ENCODE assay signal across 24 cellular contexts in the genomic region with DNA sequence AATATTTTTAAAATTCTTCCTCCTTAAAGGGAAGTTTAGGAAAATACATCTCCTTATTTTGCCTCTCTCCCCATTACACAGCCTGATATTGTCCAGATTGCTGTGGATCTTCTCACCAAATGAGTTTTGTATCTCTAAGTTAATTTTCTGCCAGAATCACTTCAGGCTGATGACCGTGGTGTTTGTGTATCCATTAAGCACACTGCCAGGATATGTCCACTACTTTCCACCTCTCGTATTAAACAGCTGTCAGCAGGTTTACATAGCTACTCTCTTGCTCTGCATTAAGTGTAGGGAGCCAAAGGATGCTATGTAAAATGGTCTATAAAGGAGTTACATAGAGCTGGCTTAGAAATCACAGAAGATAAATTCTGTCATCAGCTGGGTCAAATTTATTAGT.
DNase-seq lines count a peak whose midpoint lies in the region; FAIRE-seq and TF ChIP-seq lines count a peak whose summit lies in the region.
"Had no signal": no experiment of that assay in that cellular context is flagged by ENCODE, and none has a peak within 500 bp of the region (broad histone marks: within the 10 kb centered on the region; RNA-seq: fewer than 3 reads in every experiment).

No MANE protein-coding gene starts in this region.

- H3K27me3 ChIP-seq in brain microvascular endothelial cell (replicated peaks): no peaks in the 10 kb centered on the region
- H3K27me3 ChIP-seq: spleen had no signal

- H3K4me3 ChIP-seq in HEK293 (ENCODE audit: low read depth, low read length) (no peak overlapping the region), brain microvascular endothelial cell (ENCODE audit: low read depth, low read length) (no peak overlapping the region)
- H3K4me3 ChIP-seq: GM23248, lung, spleen had no signal

- peaks cover 19% of the 10 kb centered on the region for H3K4me1 ChIP-seq in HEK293 (ENCODE audit: control insufficient read depth, insufficient read depth, low read length)

- in situ Hi-C loops in brain microvascular endothelial cell (cut with HindIII; ENCODE audit: low pct_ligation_motif_present, low sequenced_read_pairs): no loop called here

- intact Hi-C loops in activated CD4-positive, alpha-beta memory T cell treated with anti-CD3 and anti-CD28 coated beads for 36 hours (cut with micrococcal nuclease): loop anchor here (2.0 to 10.0 kb wide), 2 partner anchors 230 to 474 kb away; no protein-coding TSS in a partner anchor

- CTCF ChIA-PET in HEK293 (lab: Yijun Ruan, JAX): interaction anchor here (0.5 to 2.1 kb wide), 4 partner anchors 13 to 556 kb away, joined by 3 to 9 read pairs (median 4); no protein-coding TSS in a partner anchor
- CTCF ChIA-PET in activated CD4-positive, alpha-beta memory T cell treated with anti-CD3 and anti-CD28 coated beads for 36 hours (lab: Charles Lee): no interaction called here

- no peak overlapping the region for H3K27ac ChIP-seq in HEK293 (ENCODE audit: extremely low read depth, low read depth, low read length)
- H3K27ac ChIP-seq in brain microvascular endothelial cell: no peak overlapping the region
- H3K27ac ChIP-seq: GM23248, spleen had no signal

- TF ChIP-seq CTCF in HEK293 (tag by site-specific recombination; IDR thresholded peaks at IDR 0.05) (no peak), brain microvascular endothelial cell (IDR thresholded peaks at IDR 0.05; ENCODE audit: low read depth, low read length, missing control alignments) (no peak), HFFc6 (IDR thresholded peaks at IDR 0.05) (no peak)

- peaks cover 14% of the 10 kb centered on the region for H3K9me3 Mint-ChIP-seq in activated CD4-positive, alpha-beta memory T cell treated with anti-CD3 and anti-CD28 coated beads for 36 hours
- H3K9me3 Mint-ChIP-seq in HFFc6: peaks cover 4% of the 10 kb centered on the region; the same call in 1 of the 2 replicates

- no peaks in the 10 kb centered on the region for H3K27me3 Mint-ChIP-seq in activated CD4-positive, alpha-beta memory T cell treated with anti-CD3 and anti-CD28 coated beads for 36 hours
- peaks cover 5% of the 10 kb centered on the region; the same call in 1 of the 2 replicates for H3K27me3 Mint-ChIP-seq in HFFc6 (ENCODE audit: insufficient read depth)
- H3K27me3 Mint-ChIP-seq: activated naive CD4-positive, alpha-beta T cell treated with anti-CD3 and anti-CD28 coated beads, Interleukin-2, amount 10 ng/mL, durations not matched to agents 7 days and 5 days; activated T-cell treated with anti-CD3 and anti-CD28 coated beads, Interleukin-2, amount 50 U/mL, for 24 hours; stimulated activated naive CD8-positive, alpha-beta T cell treated with anti-CD3 and anti-CD28 coated beads, Interleukin-15, amount 100 ng/mL, for 72 hours had no signal

- peaks cover 6% of the 10 kb centered on the region for H3K4me1 Mint-ChIP-seq in activated CD4-positive, alpha-beta memory T cell treated with anti-CD3 and anti-CD28 coated beads for 36 hours (ENCODE audit: low read depth)
- H3K4me1 Mint-ChIP-seq in HFFc6 (ENCODE audit: low read depth): peaks cover 28% of the 10 kb centered on the region
- H3K4me1 Mint-ChIP-seq: activated naive CD4-positive, alpha-beta T cell treated with anti-CD3 and anti-CD28 coated beads, Interleukin-2, amount 10 ng/mL, durations not matched to agents 7 days and 5 days; stimulated activated naive CD8-positive, alpha-beta T cell treated with anti-CD3 and anti-CD28 coated beads, Interleukin-15, amount 100 ng/mL, for 72 hours had no signal

- H3K36me3 Mint-ChIP-seq in activated CD4-positive, alpha-beta memory T cell treated with anti-CD3 and anti-CD28 coated beads for 36 hours: peaks cover 3% of the 10 kb centered on the region
- no peaks in the 10 kb centered on the region for H3K36me3 Mint-ChIP-seq in HFFc6 (ENCODE audit: low read depth)

- no peak overlapping the region for H3K27ac Mint-ChIP-seq in activated CD4-positive, alpha-beta memory T cell treated with anti-CD3 and anti-CD28 coated beads for 36 hours
- H3K27ac Mint-ChIP-seq in HFFc6: no peak overlapping the region
- H3K27ac Mint-ChIP-seq: activated CD8-positive, alpha-beta T cell treated with anti-CD3 and anti-CD28 coated beads, Interleukin-2, amount 10 ng/mL, durations not matched to agents 7 days and 5 days; activated naive CD4-positive, alpha-beta T cell treated with anti-CD3 and anti-CD28 coated beads, Interleukin-2, amount 10 ng/mL, durations not matched to agents 7 days and 5 days; activated T-cell treated with anti-CD3 and anti-CD28 coated beads, Interleukin-2, amount 50 U/mL, for 24 hours; stimulated activated naive CD8-positive, alpha-beta T cell treated with anti-CD3 and anti-CD28 coated beads, Interleukin-15, amount 100 ng/mL, for 72 hours had no signal

- no peaks in the 10 kb centered on the region; the same call in 1 of the 2 replicates for H3K9me3 ChIP-seq in HEK293 (ENCODE audit: control insufficient read depth, insufficient read depth, low read depth, low read length)

- H3K4me3 Mint-ChIP-seq in activated CD4-positive, alpha-beta memory T cell treated with anti-CD3 and anti-CD28 coated beads for 36 hours: no peak overlapping the region
- H3K4me3 Mint-ChIP-seq in HFFc6: no peak overlapping the region
- H3K4me3 Mint-ChIP-seq: activated CD8-positive, alpha-beta T cell treated with anti-CD3 and anti-CD28 coated beads, Interleukin-2, amount 10 ng/mL, durations not matched to agents 7 days and 5 days; activated naive CD4-positive, alpha-beta T cell treated with anti-CD3 and anti-CD28 coated beads, Interleukin-2, amount 10 ng/mL, durations not matched to agents 7 days and 5 days; activated T-cell treated with anti-CD3 and anti-CD28 coated beads, Interleukin-2, amount 50 U/mL, for 24 hours; stimulated activated naive CD8-positive, alpha-beta T cell treated with anti-CD3 and anti-CD28 coated beads, Interleukin-15, amount 100 ng/mL, for 72 hours had no signal

- no peaks in the 10 kb centered on the region for H3K36me3 ChIP-seq in HEK293 (ENCODE audit: control insufficient read depth in 2 of 2, insufficient read depth in 1 of 2, low read length in 2 of 2)
- H3K36me3 ChIP-seq in brain microvascular endothelial cell (replicated peaks): no peaks in the 10 kb centered on the region
- H3K36me3 ChIP-seq: spleen had no signal

- peak; percentile 99 for DNase-seq in NCI-H146 treated with DMSO at 0.1 percent for 48 hours (lab: John Stamatoyannopoulos, UW; ENCODE audit: unreplicated experiment)
- peak; percentile 88 for DNase-seq in NCI-H748 treated with DMSO at 0.1 percent for 48 hours (lab: John Stamatoyannopoulos, UW)
- DNase-seq in activated CD4-positive, alpha-beta memory T cell treated with anti-CD3 and anti-CD28 coated beads for 36 hours: no peak
- no peak for DNase-seq in brain microvascular endothelial cell
- no peak for DNase-seq in HFFc6
- DNase-seq: activated CD8-positive, alpha-beta T cell treated with anti-CD3 and anti-CD28 coated beads, Interleukin-2, amount 10 ng/mL, durations not matched to agents 7 days and 5 days; activated naive CD4-positive, alpha-beta T cell treated with anti-CD3 and anti-CD28 coated beads, Interleukin-2, amount 10 ng/mL, durations not matched to agents 7 days and 5 days; activated T-cell treated with anti-CD3 and anti-CD28 coated beads, Interleukin-2, amount 50 U/mL, for 24 hours; central memory CD4-positive, alpha-beta T cell; erythroblast; foreskin melanocyte; GM23248; hippocampal formation; NCI-H1694; NK-92 treated with Interleukin-12 subunit alpha and Interleukin-12 subunit beta, amount 100 ng/mL, for 24 hours; spleen; stimulated activated CD4-positive, alpha-beta T cell treated with anti-CD3 and anti-CD28 coated beads, Interleukin-4, amount 100 ng/mL, for 24 hours; stimulated activated naive CD8-positive, alpha-beta T cell treated with anti-CD3 and anti-CD28 coated beads, Interleukin-15, amount 100 ng/mL, for 72 hours; T-helper 9 cell; trophoblast cell had no signal

- POLR2A ChIA-PET in HEK293 (lab: Yijun Ruan, JAX): interaction anchor here (1.0 kb wide), 1 partner anchor 202 kb away, joined by 4 read pairs; no protein-coding TSS in a partner anchor
- POLR2A ChIA-PET in activated CD4-positive, alpha-beta memory T cell treated with anti-CD3 and anti-CD28 coated beads for 36 hours (lab: Charles Lee): no interaction called here

- FAIRE-seq in islet of Langerhans (lab: Jason Lieb, UNC): peak; percentile 75
- FAIRE-seq: RCC 7860 had no signal

TF ChIP-seq in HEK293, 187 proteins besides CTCF, POLR2A, EP300 and RAD21:
- TF ChIP-seq, protein P1, sequence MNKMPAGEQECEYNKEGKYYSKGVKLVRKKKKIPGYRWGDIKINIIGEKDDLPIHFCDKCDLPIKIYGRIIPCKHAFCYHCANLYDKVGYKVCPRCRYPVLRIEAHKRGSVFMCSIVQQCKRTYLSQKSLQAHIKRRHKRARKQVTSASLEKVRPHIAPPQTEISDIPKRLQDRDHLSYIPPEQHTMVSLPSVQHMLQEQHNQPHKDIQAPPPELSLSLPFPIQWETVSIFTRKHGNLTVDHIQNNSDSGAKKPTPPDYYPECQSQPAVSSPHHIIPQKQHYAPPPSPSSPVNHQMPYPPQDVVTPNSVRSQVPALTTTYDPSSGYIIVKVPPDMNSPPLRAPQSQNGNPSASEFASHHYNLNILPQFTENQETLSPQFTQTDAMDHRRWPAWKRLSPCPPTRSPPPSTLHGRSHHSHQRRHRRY (tag by site-specific recombination; IDR thresholded peaks at IDR 0.05): no peak
- TF ChIP-seq TRIM28 (IDR thresholded peaks at IDR 0.05; ENCODE audit: borderline replicate concordance, low read length) (peak; percentile 28; the same call in 1 of the 2 replicates), YY2 (tag by site-specific recombination; IDR thresholded peaks at IDR 0.05) (no peak)

Comparison
In these comparisons a context has a peak if more than half of its experiments do, and no peak if none do; other contexts are left out.
1. DNase-seq: peak in NCI-H146 treated with DMSO at 0.1 percent for 48 hours (single experiment) and NCI-H748 treated with DMSO at 0.1 percent for 48 hours (single experiment); none in activated CD4-positive, alpha-beta memory T cell treated with anti-CD3 and anti-CD28 coated beads for 36 hours (single experiment), brain microvascular endothelial cell (single experiment) and HFFc6 (single experiment).